In the genomic region with DNA sequence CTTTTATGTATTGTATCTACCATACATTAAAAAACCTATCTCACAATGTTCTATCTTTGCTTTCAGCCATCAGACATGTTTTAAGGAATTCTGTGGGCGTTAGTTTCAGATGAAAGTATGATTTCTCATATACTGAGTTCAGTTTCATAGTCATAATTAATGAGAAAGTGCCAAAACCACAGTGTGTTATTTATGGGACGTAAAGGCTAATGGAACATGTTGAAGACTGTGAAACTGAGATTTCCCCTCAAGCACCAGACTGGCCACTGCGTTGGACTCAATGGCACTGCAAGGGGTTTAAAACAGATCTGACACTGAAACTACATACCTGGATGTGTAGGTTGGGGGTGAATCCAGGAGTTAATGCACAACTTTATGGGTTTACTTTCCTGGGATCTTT, we compare ENCODE assay signal across 18 cellular contexts. TPM values are rescaled to one million over a fixed set of nuclear protein-coding genes. Genes with fewer than 3 reads are reported as not detected.
DNase-seq lines count a peak whose midpoint lies in the region; ATAC-seq and TF ChIP-seq lines count a peak whose summit lies in the region.
"Had no signal": no experiment of that assay in that cellular context is flagged by ENCODE, and none has a peak within 500 bp of the region (broad histone marks: within the 10 kb centered on the region; RNA-seq: fewer than 3 reads in every experiment).

No MANE protein-coding gene starts in this region.

- in situ Hi-C loops in mammary epithelial cell (cut with MboI; ENCODE audit: low sequenced_read_pairs in 2 of 2): no loop called here

- H3K4me1 Mint-ChIP-seq in MCF 10A (ENCODE audit: insufficient read depth, unreplicated experiment): no peaks in the 10 kb centered on the region
- H3K4me1 Mint-ChIP-seq in WTC11: peaks cover 3% of the 10 kb centered on the region; the same call in 1 of the 2 replicates
- no peaks in the 10 kb centered on the region for H3K4me1 Mint-ChIP-seq in osteocyte (ENCODE audit: unreplicated experiment)
- no peaks in the 10 kb centered on the region for H3K4me1 Mint-ChIP-seq in effector memory CD8-positive, alpha-beta T cell (ENCODE audit: low read depth in 2 of 2)
- H3K4me1 Mint-ChIP-seq: GM23338 had no signal

- BruUV-seq in mammary epithelial cell (replicated peaks; lab: Mats Ljungman, UMichigan): no TSS peak
- BruUV-seq in MCF 10A (replicated peaks; lab: Mats Ljungman, UMichigan): no TSS peak

- no peak overlapping the region for H3K4me3 ChIP-seq in mammary epithelial cell (replicated peaks in 1 of 3; ENCODE audit: insufficient read depth in 1 of 3, low read depth in 2 of 3, low read length in 3 of 3)
- H3K4me3 ChIP-seq: GM23338, right atrium auricular region had no signal

- H4K20me1 ChIP-seq in mammary epithelial cell (ENCODE audit: insufficient read depth, low read length): no peaks in the 10 kb centered on the region

- POLR2A ChIA-PET in MCF 10A (lab: Yijun Ruan, JAX): interaction anchor here (1.1 kb wide), 1 partner anchor 100 kb away, joined by 4 read pairs; no protein-coding TSS in a partner anchor
- POLR2A ChIA-PET in WTC11 (lab: Charles Lee): no interaction called here

- H3K27me3 ChIP-seq in mammary epithelial cell (ENCODE audit: insufficient read depth, low read length): no peaks in the 10 kb centered on the region
- H3K27me3 ChIP-seq: right atrium auricular region had no signal

- H3K27me3 Mint-ChIP-seq in MCF 10A (ENCODE audit: insufficient read depth, unreplicated experiment) (peaks cover 18% of the 10 kb centered on the region), WTC11 (ENCODE audit: low read depth) (no peaks in the 10 kb centered on the region), osteocyte (ENCODE audit: unreplicated experiment) (peaks cover 7% of the 10 kb centered on the region)
- peaks cover 0 to 7% of the 10 kb centered on the region in 2 donors for H3K27me3 Mint-ChIP-seq in effector memory CD8-positive, alpha-beta T cell

- peaks cover 5% of the 10 kb centered on the region for H3K4me1 ChIP-seq in mammary epithelial cell (ENCODE audit: insufficient read depth, low read length)
- H3K4me1 ChIP-seq: right atrium auricular region had no signal

- no peak overlapping the region for H3K27ac Mint-ChIP-seq in MCF 10A (ENCODE audit: low read depth, unreplicated experiment)
- no peak overlapping the region for H3K27ac Mint-ChIP-seq in WTC11
- no peak overlapping the region for H3K27ac Mint-ChIP-seq in osteocyte (ENCODE audit: unreplicated experiment)
- H3K27ac Mint-ChIP-seq in effector memory CD8-positive, alpha-beta T cell: no peak overlapping the region
- H3K27ac Mint-ChIP-seq: GM23338 had no signal

- CTCF ChIA-PET in mammary epithelial cell (lab: Charles Lee; ENCODE audit: low non-redundant PET) (no interaction called here), MCF 10A (lab: Yijun Ruan, JAX) (interaction anchor here (0.6 kb wide), 1 partner anchor 617 kb away, joined by 3 read pairs; no protein-coding TSS in a partner anchor), WTC11 (lab: Charles Lee) (no interaction called here)

- H3K4me3 Mint-ChIP-seq in MCF 10A (ENCODE audit: unreplicated experiment) (no peak overlapping the region), WTC11 (no peak overlapping the region), osteocyte (ENCODE audit: unreplicated experiment) (no peak overlapping the region)
- H3K4me3 Mint-ChIP-seq in effector memory CD8-positive, alpha-beta T cell: no peak overlapping the region
- H3K4me3 Mint-ChIP-seq: GM23338 had no signal

- 2% methylated on average over 3 of the region's 3 CpGs for WGBS in mammary epithelial cell (ENCODE audit: low coverage, missing lambda C conversion rate)

- H3K79me2 ChIP-seq in mammary epithelial cell (ENCODE audit: insufficient read depth, low read length): no peaks in the 10 kb centered on the region

- no peaks in the 10 kb centered on the region for H3K36me3 ChIP-seq in mammary epithelial cell (ENCODE audit: insufficient read depth, low read length)
- H3K36me3 ChIP-seq: right atrium auricular region had no signal

- TF ChIP-seq CTCF in mammary epithelial cell (conservative IDR thresholded peaks at IDR 0.05 in 1 of 2, IDR thresholded peaks at IDR 0.05 in 1 of 2; ENCODE audit: extremely low read depth in 1 of 2, insufficient read depth in 1 of 2, low read depth in 1 of 2, low read length in 2 of 2) (no peak), MCF 10A (IDR thresholded peaks at IDR 0.05; ENCODE audit: unreplicated experiment) (no peak), WTC11 (IDR thresholded peaks at IDR 0.05) (no peak), osteocyte (IDR thresholded peaks at IDR 0.05) (no peak)

- H3K9me3 Mint-ChIP-seq in MCF 10A (ENCODE audit: unreplicated experiment): no peaks in the 10 kb centered on the region
- H3K9me3 Mint-ChIP-seq in WTC11: no peaks in the 10 kb centered on the region
- H3K9me3 Mint-ChIP-seq in osteocyte (ENCODE audit: unreplicated experiment): peaks cover 10% of the 10 kb centered on the region
- no peaks in the 10 kb centered on the region for H3K9me3 Mint-ChIP-seq in effector memory CD8-positive, alpha-beta T cell
- H3K9me3 Mint-ChIP-seq: GM23338 had no signal

- no peak overlapping the region for H3K27ac ChIP-seq in mammary epithelial cell (ENCODE audit: insufficient read depth, low read depth, low read length)
- H3K27ac ChIP-seq: right atrium auricular region had no signal

- dilution Hi-C loops in mammary epithelial cell (cut with HindIII; ENCODE audit: low sequenced_read_pairs): no loop called here

- DNase-seq in mammary epithelial cell: peak; percentile 46
- DNase-seq in MCF 10A (ENCODE audit: unreplicated experiment): no peak
- DNase-seq in WTC11 (ENCODE audit: low spot score): no peak
- DNase-seq in osteocyte (ENCODE audit: extremely low spot score, unreplicated experiment): no peak
- no peak for DNase-seq in NCI-H1694 treated with DMSO at 0.1 percent for 48 hours (lab: John Stamatoyannopoulos, UW)
- no peak for DNase-seq in effector memory CD8-positive, alpha-beta T cell
- DNase-seq: amniotic stem cell; glutamatergic neuron; mesendoderm; NCI-H2029; NCI-H69; RPMI8226; stimulated activated naive CD4-positive, alpha-beta T cell; SW 1271 had no signal

- H3K9me3 ChIP-seq in mammary epithelial cell (replicated peaks; ENCODE audit: insufficient read depth, low read length): no peaks in the 10 kb centered on the region
- H3K9me3 ChIP-seq: right atrium auricular region had no signal

- ATAC-seq in GM21619 (IDR thresholded peaks at IDR 0.05; ENCODE audit: unreplicated experiment) (peak; percentile 53), HG03432 (IDR thresholded peaks at IDR 0.05; ENCODE audit: unreplicated experiment) (peak; percentile 67), WTC11 (no peak)
- ATAC-seq in effector memory CD8-positive, alpha-beta T cell (replicated peaks): no peak
- ATAC-seq: GM23338 had no signal

- intact Hi-C loops in mammary epithelial cell (cut with micrococcal nuclease) (no loop called here), MCF 10A (cut with micrococcal nuclease) (no loop called here)

- H2AFZ ChIP-seq in mammary epithelial cell (ENCODE audit: low read depth, low read length): peak overlapping the region; percentile 36
- H2AFZ ChIP-seq: GM23338 had no signal

- H3K4me2 ChIP-seq in mammary epithelial cell (ENCODE audit: insufficient read depth, low read depth, low read length): peak overlapping the region; percentile 30
- H3K4me2 ChIP-seq: GM23338 had no signal

- H3K36me3 Mint-ChIP-seq in MCF 10A (ENCODE audit: insufficient read depth, unreplicated experiment) (no peaks in the 10 kb centered on the region), WTC11 (no peaks in the 10 kb centered on the region), osteocyte (ENCODE audit: unreplicated experiment) (no peaks in the 10 kb centered on the region)
- H3K36me3 Mint-ChIP-seq in effector memory CD8-positive, alpha-beta T cell (ENCODE audit: insufficient read depth): no peaks in the 10 kb centered on the region

- no peak overlapping the region for H3K9ac ChIP-seq in mammary epithelial cell (ENCODE audit: insufficient read depth, low read length)

TF ChIP-seq in WTC11, 78 proteins besides CTCF, POLR2A, EP300 and RAD21 (continues in another document):
- TF ChIP-seq, protein P1, sequence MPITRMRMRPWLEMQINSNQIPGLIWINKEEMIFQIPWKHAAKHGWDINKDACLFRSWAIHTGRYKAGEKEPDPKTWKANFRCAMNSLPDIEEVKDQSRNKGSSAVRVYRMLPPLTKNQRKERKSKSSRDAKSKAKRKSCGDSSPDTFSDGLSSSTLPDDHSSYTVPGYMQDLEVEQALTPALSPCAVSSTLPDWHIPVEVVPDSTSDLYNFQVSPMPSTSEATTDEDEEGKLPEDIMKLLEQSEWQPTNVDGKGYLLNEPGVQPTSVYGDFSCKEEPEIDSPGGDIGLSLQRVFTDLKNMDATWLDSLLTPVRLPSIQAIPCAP (CRISPR knock-in tag; IDR thresholded peaks at IDR 0.05): no peak
- TF ChIP-seq IRF2 (CRISPR knock-in tag; IDR thresholded peaks at IDR 0.05; ENCODE audit: borderline replicate concordance, low read depth): no peak
- TF ChIP-seq, protein P2, sequence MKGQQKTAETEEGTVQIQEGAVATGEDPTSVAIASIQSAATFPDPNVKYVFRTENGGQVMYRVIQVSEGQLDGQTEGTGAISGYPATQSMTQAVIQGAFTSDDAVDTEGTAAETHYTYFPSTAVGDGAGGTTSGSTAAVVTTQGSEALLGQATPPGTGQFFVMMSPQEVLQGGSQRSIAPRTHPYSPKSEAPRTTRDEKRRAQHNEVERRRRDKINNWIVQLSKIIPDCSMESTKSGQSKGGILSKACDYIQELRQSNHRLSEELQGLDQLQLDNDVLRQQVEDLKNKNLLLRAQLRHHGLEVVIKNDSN (CRISPR knock-in tag; IDR thresholded peaks at IDR 0.05): no peak
- no peak for TF ChIP-seq ZNF232 (CRISPR knock-in tag; IDR thresholded peaks at IDR 0.05)
- no peak for TF ChIP-seq HMGA2 (CRISPR knock-in tag; IDR thresholded peaks at IDR 0.05)
- TF ChIP-seq JAZF1 (CRISPR knock-in tag; IDR thresholded peaks at IDR 0.05): no peak
- TF ChIP-seq, protein P3, sequence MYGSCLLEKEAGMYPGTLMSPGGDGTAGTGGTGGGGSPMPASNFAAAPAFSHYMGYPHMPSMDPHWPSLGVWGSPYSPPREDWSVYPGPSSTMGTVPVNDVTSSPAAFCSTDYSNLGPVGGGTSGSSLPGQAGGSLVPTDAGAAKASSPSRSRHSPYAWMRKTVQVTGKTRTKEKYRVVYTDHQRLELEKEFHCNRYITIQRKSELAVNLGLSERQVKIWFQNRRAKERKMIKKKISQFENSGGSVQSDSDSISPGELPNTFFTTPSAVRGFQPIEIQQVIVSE (CRISPR knock-in tag; IDR thresholded peaks at IDR 0.05; ENCODE audit: borderline replicate concordance): no peak
- TF ChIP-seq NR3C1 (CRISPR knock-in tag; conservative IDR thresholded peaks at IDR 0.05; ENCODE audit: low read depth): no peak
- TF ChIP-seq SMAD3 (CRISPR knock-in tag; IDR thresholded peaks at IDR 0.05; ENCODE audit: borderline replicate concordance): no peak

RNA-seq across cellular contexts. Expression of a gene that starts 32.0 kb away (rescaled TPM):
- total RNA-seq in mammary epithelial cell: 1 to 10 TPM; 2.8 to 6.2 TPM
- polyA plus RNA-seq in mammary epithelial cell: 1.7 TPM
- polyA minus RNA-seq in mammary epithelial cell: not detected
- 5.3 and 6.1 TPM in 2 replicates for total RNA-seq in MCF 10A (2022)
- 1.6 to 2.6 TPM (median 2.2 TPM) in 3 replicates for total RNA-seq in WTC11 (2021)
- total RNA-seq in osteocyte: 1.9 and 2.2 TPM in 2 replicates

RNA-seq across cellular contexts. Expression of a gene that starts 36.1 kb away (rescaled TPM):
- total RNA-seq in mammary epithelial cell: 10 to 100 TPM; 28.2 to 34.0 TPM
- 48.4 TPM for polyA plus RNA-seq in mammary epithelial cell
- polyA minus RNA-seq in mammary epithelial cell: 72.1 TPM
- total RNA-seq in MCF 10A (2022): 54.8 and 70.2 TPM in 2 replicates
- 60.7 to 79.5 TPM (median 73.8 TPM) in 3 replicates for total RNA-seq in WTC11 (2021)
- 58.6 and 65.1 TPM in 2 replicates for total RNA-seq in osteocyte

Comparison
In these comparisons a context has a peak if more than half of its experiments do, and no peak if none do; other contexts are left out.
1. ATAC-seq: peak in GM21619 (single experiment) and HG03432 (single experiment); none in WTC11 (single experiment) and effector memory CD8-positive, alpha-beta T cell (single experiment).